Comparison of ENCODE assay signal across 31 cellular contexts in genomic region chr1:55947446-55947845, GRCh38.
"Had no signal": no experiment of that assay in that cellular context is flagged by ENCODE, and none has a peak within 500 bp of the region (broad histone marks: within the 10 kb centered on the region; RNA-seq: fewer than 3 reads in every experiment).

No MANE protein-coding gene starts in this region.

- H3K27ac ChIP-seq: VCaP had no signal

- H3K9me3 Mint-ChIP-seq: activated CD4-positive, alpha-beta memory T cell treated with anti-CD3 and anti-CD28 coated beads, Interleukin-2, amount 10 ng/mL, durations not matched to agents 7 days and 5 days; activated naive CD8-positive, alpha-beta T cell treated with anti-CD3 and anti-CD28 coated beads, Interleukin-2, amount 10 ng/mL, durations not matched to agents 7 days and 5 days; activated T-cell treated with anti-CD3 and anti-CD28 coated beads, Interleukin-2, amount 50 U/mL, for 72 hours; activated T-helper 17 cell treated with anti-CD3 and anti-CD28 coated beads, Interleukin-2, amount 50 U/mL, for 72 hours had no signal

- DNase-seq: activated CD4-positive, alpha-beta memory T cell treated with anti-CD3 and anti-CD28 coated beads, Interleukin-2, amount 10 ng/mL, durations not matched to agents 7 days and 5 days; activated CD4-positive, alpha-beta T cell treated with anti-CD3 and anti-CD28 coated beads for 1 hour; activated CD4-positive, alpha-beta T cell treated with anti-CD3 and anti-CD28 coated beads for 48 hours; activated CD4-positive, CD25-positive, alpha-beta regulatory T cell; activated effector memory CD4-positive, alpha-beta T cell treated with anti-CD3 and anti-CD28 coated beads, Interleukin-2, amount 50 U/mL, for 16 hours; activated naive CD4-positive, alpha-beta T cell; activated naive CD4-positive, alpha-beta T cell treated with anti-CD3 and anti-CD28 coated beads, Interleukin-2, amount 50 U/mL, for 16 hours; activated naive CD8-positive, alpha-beta T cell treated with anti-CD3 and anti-CD28 coated beads, Interleukin-2, amount 10 ng/mL, durations not matched to agents 7 days and 5 days; activated T-cell treated with anti-CD3 and anti-CD28 coated beads, Interleukin-2, amount 50 U/mL, for 1 hour; activated T-cell treated with anti-CD3 and anti-CD28 coated beads, Interleukin-2, amount 50 U/mL, for 72 hours; amygdala; caudate nucleus; cerebellar nuclear complex; Karpas-422; KBM-7; NCI-H1105; NCI-H1417 treated with DMSO at 0.1 percent for 48 hours; NCI-H187 treated with DMSO at 0.1 percent for 48 hours; NCI-H2081; NCI-H345; NCI-H526; NCI-H748 treated with DMSO at 0.1 percent for 48 hours; NK-92 treated with Interleukin-12 subunit alpha and Interleukin-12 subunit beta, amount 100 ng/mL, for 24 hours; Right ventricle myocardium superior; SW 1271; T-helper 1 cell; T-helper 2 cell; T-helper 9 cell had no signal

- ATAC-seq: activated T-cell treated with anti-CD3 and anti-CD28 coated beads, Interleukin-2, amount 50 U/mL, for 72 hours; activated T-helper 17 cell treated with anti-CD3 and anti-CD28 coated beads, Interleukin-2, amount 50 U/mL, for 72 hours had no signal

- H3K4me1 Mint-ChIP-seq: activated CD4-positive, alpha-beta memory T cell treated with anti-CD3 and anti-CD28 coated beads, Interleukin-2, amount 10 ng/mL, durations not matched to agents 7 days and 5 days; activated naive CD8-positive, alpha-beta T cell treated with anti-CD3 and anti-CD28 coated beads, Interleukin-2, amount 10 ng/mL, durations not matched to agents 7 days and 5 days; activated T-helper 17 cell treated with anti-CD3 and anti-CD28 coated beads, Interleukin-2, amount 50 U/mL, for 72 hours had no signal

- H3K36me3 Mint-ChIP-seq: activated naive CD8-positive, alpha-beta T cell treated with anti-CD3 and anti-CD28 coated beads, Interleukin-2, amount 10 ng/mL, durations not matched to agents 7 days and 5 days; brain had no signal

- H3K27ac Mint-ChIP-seq: activated CD4-positive, alpha-beta memory T cell treated with anti-CD3 and anti-CD28 coated beads, Interleukin-2, amount 10 ng/mL, durations not matched to agents 7 days and 5 days; activated naive CD8-positive, alpha-beta T cell treated with anti-CD3 and anti-CD28 coated beads, Interleukin-2, amount 10 ng/mL, durations not matched to agents 7 days and 5 days; activated T-cell treated with anti-CD3 and anti-CD28 coated beads, Interleukin-2, amount 50 U/mL, for 72 hours; activated T-helper 17 cell treated with anti-CD3 and anti-CD28 coated beads, Interleukin-2, amount 50 U/mL, for 72 hours; brain had no signal

- H3K4me3 Mint-ChIP-seq: activated CD4-positive, alpha-beta memory T cell treated with anti-CD3 and anti-CD28 coated beads, Interleukin-2, amount 10 ng/mL, durations not matched to agents 7 days and 5 days; activated naive CD8-positive, alpha-beta T cell treated with anti-CD3 and anti-CD28 coated beads, Interleukin-2, amount 10 ng/mL, durations not matched to agents 7 days and 5 days; activated T-cell treated with anti-CD3 and anti-CD28 coated beads, Interleukin-2, amount 50 U/mL, for 72 hours; activated T-helper 17 cell treated with anti-CD3 and anti-CD28 coated beads, Interleukin-2, amount 50 U/mL, for 72 hours; brain had no signal

- H3K27me3 Mint-ChIP-seq: activated CD4-positive, alpha-beta memory T cell treated with anti-CD3 and anti-CD28 coated beads, Interleukin-2, amount 10 ng/mL, durations not matched to agents 7 days and 5 days had no signal
